Comparison of ENCODE assay signal across 26 cellular contexts in genomic region chr4:58286335-58286734, GRCh38.
"Had no signal": no experiment of that assay in that cellular context is flagged by ENCODE, and none has a peak within 500 bp of the region (broad histone marks: within the 10 kb centered on the region; RNA-seq: fewer than 3 reads in every experiment).

No MANE protein-coding gene starts in this region.

- H3K27ac ChIP-seq: ovary, parathyroid adenoma, psoas muscle, right lobe of liver, sigmoid colon, stomach, thoracic aorta, thyroid gland, tibial nerve, upper lobe of left lung, vagina had no signal

- DNase-seq: naive thymus-derived CD8-positive, alpha-beta T cell; nephron progenitor cell; occipital lobe; ovary; posterior cingulate gyrus; psoas muscle; right cardiac atrium; right lobe of liver; sigmoid colon; small intestine; stimulated activated CD4-positive, alpha-beta T cell treated with anti-CD3 and anti-CD28 coated beads, Interleukin-15, amount 100 ng/mL, for 24 hours; stimulated activated CD4-positive, alpha-beta T cell treated with anti-CD3 and anti-CD28 coated beads, Interleukin-2, amount 100 ng/mL, for 24 hours; stimulated activated CD4-positive, alpha-beta T cell treated with anti-CD3 and anti-CD28 coated beads, Interleukin-2, amount 100 ng/mL, for 48 hours; stimulated activated CD4-positive, alpha-beta T cell treated with anti-CD3 and anti-CD28 coated beads, Interleukin-4, amount 100 ng/mL, for 24 hours; stimulated activated naive B cell treated with anti-CD40 and anti-IgM and Interleukin-4, amounts not matched to agents 10 μg/mL and 1 μg/mL and 100 μg/mL, for 72 hours; stimulated activated naive CD4-positive, alpha-beta T cell treated with Interleukin-2 at 50 U/mL for 16 hours; stomach; thyroid gland; trophoblast cell; upper lobe of left lung had no signal

- H3K4me1 ChIP-seq: parathyroid adenoma, psoas muscle, right lobe of liver, sigmoid colon, stomach, thyroid gland, tibial nerve, upper lobe of left lung, vagina had no signal

- H3K4me3 ChIP-seq: ovary, psoas muscle, right lobe of liver, sigmoid colon, stomach, thoracic aorta, thyroid gland, tibial nerve, upper lobe of left lung, vagina had no signal

- H3K9ac ChIP-seq: parathyroid adenoma had no signal

- H3K79me2 ChIP-seq: parathyroid adenoma had no signal

- H3K9me3 ChIP-seq: ovary, psoas muscle, right lobe of liver, sigmoid colon, thoracic aorta, thyroid gland, tibial nerve, upper lobe of left lung, vagina had no signal

- H3K27me3 ChIP-seq: ovary, right lobe of liver, sigmoid colon, stomach, thyroid gland, tibial nerve, upper lobe of left lung, vagina had no signal

- H3K36me3 ChIP-seq: ovary, right lobe of liver, sigmoid colon, stomach, thoracic aorta, thyroid gland, tibial nerve, upper lobe of left lung, vagina had no signal

- H2AFZ ChIP-seq: parathyroid adenoma had no signal

- ATAC-seq: naive thymus-derived CD8-positive, alpha-beta T cell; natural killer cell treated with Interleukin-12 subunit alpha and Interleukin-12 subunit beta and Interleukin-15 and Interleukin-18, amount 100 ng/mL, for 72 hours; psoas muscle; right cardiac atrium; right lobe of liver; stimulated activated effector memory CD8-positive, alpha-beta T cell treated with anti-CD3 and anti-CD28 coated beads, Interleukin-12 subunit alpha, Interleukin-12 subunit beta, amount 100 ng/mL, for 72 hours; stimulated activated naive B cell treated with anti-CD40 and anti-IgM and Interleukin-4, amounts not matched to agents 10 μg/mL and 1 μg/mL and 100 μg/mL, for 72 hours had no signal
